Comparison of ENCODE assay signal across 8 cellular contexts in the genomic region with DNA sequence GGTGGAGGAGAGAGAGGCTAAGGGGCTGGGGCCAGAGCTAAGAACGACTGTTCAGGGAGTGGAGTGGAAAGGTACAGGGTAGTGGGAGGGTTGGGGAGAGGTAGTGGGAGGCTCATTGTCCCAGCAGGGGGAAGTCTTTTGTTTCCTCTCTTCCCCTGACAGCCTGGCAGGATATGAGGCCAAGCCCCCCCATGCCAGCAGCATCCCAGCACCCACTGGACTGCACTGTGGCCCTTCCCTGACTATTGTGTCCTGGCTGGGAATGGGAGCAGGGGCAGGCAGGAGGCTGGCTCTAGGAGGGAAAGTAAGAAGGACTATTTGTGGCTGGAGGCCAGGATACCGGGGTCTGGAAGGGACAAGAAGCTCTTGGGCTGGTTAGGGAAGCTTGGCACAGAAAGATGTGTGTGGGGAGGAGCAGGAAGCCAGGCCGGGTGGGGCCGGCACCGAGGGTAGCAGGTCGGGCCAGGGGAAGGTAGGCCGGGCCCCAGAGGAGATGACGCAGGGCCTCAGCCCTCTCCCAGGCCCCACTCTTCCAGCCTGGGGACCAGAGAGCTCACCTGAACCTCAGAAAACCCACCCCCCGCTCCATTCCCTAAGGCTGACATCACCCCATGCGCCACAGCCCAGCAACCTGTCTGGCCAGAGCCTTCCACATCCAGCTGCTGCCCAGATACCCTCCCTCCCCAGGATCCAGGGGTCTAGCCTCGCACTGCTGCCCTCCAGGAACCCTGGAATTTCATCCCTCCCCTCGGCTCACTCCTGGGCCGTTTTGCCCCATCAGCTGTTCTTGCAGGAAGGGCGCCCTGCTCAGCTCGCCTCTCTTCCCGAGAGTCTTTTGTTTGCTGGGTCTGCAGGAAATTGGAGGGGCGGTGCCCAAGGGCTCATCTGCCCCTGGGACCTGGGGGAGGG. TPM values are rescaled to one million over a fixed set of nuclear protein-coding genes. Genes with fewer than 3 reads are reported as not detected.
DNase-seq lines count a peak whose midpoint lies in the region; ATAC-seq, FAIRE-seq and TF ChIP-seq lines count a peak whose summit lies in the region.

No MANE protein-coding gene starts in this region.

- peak; percentile 22 for DNase-seq in UCSD-AML1 (lab: John Stamatoyannopoulos, UW; ENCODE audit: unreplicated experiment)
- DNase-seq in left ventricle myocardium superior: peak; percentile 69
- peak; percentile 45 for DNase-seq in prostate gland (ENCODE audit: low spot score)
- DNase-seq in SKM-1 (lab: John Stamatoyannopoulos, UW; ENCODE audit: unreplicated experiment): no peak
- no peak for DNase-seq in NAMALWA (ENCODE audit: low spot score)
- no peak for DNase-seq in medulla oblongata (ENCODE audit: extremely low spot score)
- DNase-seq in cortex of kidney (lab: John Stamatoyannopoulos, UW): no peak

- H3K36me3 ChIP-seq in prostate gland: no peaks in the 10 kb centered on the region

- TF ChIP-seq POLR2A in prostate gland (IDR thresholded peaks at IDR 0.05): no peak

- WGBS in prostate gland: 17% methylated on average over 17 of the region's 17 CpGs

- no peaks in the 10 kb centered on the region for H3K9me3 ChIP-seq in prostate gland

- intact Hi-C loops in left ventricle myocardium superior (cut with micrococcal nuclease) (no loop called here), prostate gland (cut with DNase I) (no loop called here)

- H3K27me3 ChIP-seq in prostate gland (replicated peaks; ENCODE audit: insufficient read depth): no peaks in the 10 kb centered on the region

- H3K27ac ChIP-seq in prostate gland: peak overlapping the region; percentile 77 to 78

- peak; percentile 66 for ATAC-seq in left ventricle myocardium superior

- H3K4me3 ChIP-seq in prostate gland: no peak overlapping the region

- H3K4me1 ChIP-seq in prostate gland (replicated peaks): no peaks in the 10 kb centered on the region

- FAIRE-seq in G401.6 (lab: Jason Lieb, UNC): peak; percentile 45

- TF ChIP-seq CTCF in prostate gland (IDR thresholded peaks at IDR 0.05): no peak

RNA-seq across cellular contexts. Expression of gene EPHB4, which starts 8.8 kb away (rescaled TPM):
- total RNA-seq in left ventricle myocardium superior (22.7 TPM), prostate gland (10 to 100 TPM; 78.6 to 80.8 TPM)

RNA-seq across cellular contexts. Expression of gene SLC12A9, which starts 16.4 kb away (rescaled TPM):
- total RNA-seq in left ventricle myocardium superior (9.0 TPM), prostate gland (10 to 100 TPM; 22.0 to 29.4 TPM)

RNA-seq across cellular contexts. Expression of gene TRIP6, which starts 31.0 kb away (rescaled TPM):
- total RNA-seq in left ventricle myocardium superior: 13.6 TPM
- 100 to 1,000 TPM in 1 of 2 donors, 10 to 100 TPM in 1; 65.9 to 113 TPM for total RNA-seq in prostate gland

RNA-seq across cellular contexts. Expression of gene SRRT, which starts 38.7 kb away (rescaled TPM):
- total RNA-seq in left ventricle myocardium superior: 63.2 TPM
- 100 to 1,000 TPM; 105 to 182 TPM for total RNA-seq in prostate gland

RNA-seq across cellular contexts. Expression of gene UFSP1, which starts 53.4 kb away (rescaled TPM):
- total RNA-seq in left ventricle myocardium superior: 1.9 TPM
- 1 to 10 TPM; 6.4 to 8.4 TPM for total RNA-seq in prostate gland

Comparison
In these comparisons a context has a peak if more than half of its experiments do, and no peak if none do; other contexts are left out.
1. DNase-seq: peak in UCSD-AML1 (single experiment), left ventricle myocardium superior (single experiment) and prostate gland (single experiment); none in SKM-1 (single experiment), NAMALWA (single experiment), medulla oblongata (single experiment) and cortex of kidney (single experiment).